ENCODE assay signal across 21 cellular contexts in genomic region chr2:55399815-55400214, GRCh38. TPM values are rescaled to one million over a fixed set of nuclear protein-coding genes. Genes with fewer than 3 reads are reported as not detected.
A peak's percentile ranks its signal among the peaks of the same experiment; 100 is the strongest.
DNase-seq lines count a peak whose midpoint lies in the region; ATAC-seq, FAIRE-seq and TF ChIP-seq lines count a peak whose summit lies in the region.
"Had no signal": no experiment of that assay in that cellular context is flagged by ENCODE, and none has a peak within 500 bp of the region (broad histone marks: within the 10 kb centered on the region; RNA-seq: fewer than 3 reads in every experiment).

No MANE protein-coding gene starts in this region.

- peaks cover 30% of the 10 kb centered on the region for H3F3A ChIP-seq in SK-N-SH (replicated peaks; ENCODE audit: insufficient read depth)

- no peak overlapping the region for H3K18ac ChIP-seq in mesendoderm (ENCODE audit: low read length)

- no peak overlapping the region for H3K4ac ChIP-seq in mesendoderm (ENCODE audit: low read depth, low read length)

- H3K9me3 ChIP-seq in SK-N-SH (no peaks in the 10 kb centered on the region), osteoblast (ENCODE audit: low read depth, low read length) (no peaks in the 10 kb centered on the region), Peyer's patch (no peaks in the 10 kb centered on the region)
- H3K9me3 ChIP-seq: BE2C, HAP-1 had no signal

- no peak overlapping the region for H2BK5ac ChIP-seq in mesendoderm (ENCODE audit: low read length)

- no peak overlapping the region for H2BK15ac ChIP-seq in mesendoderm (replicated peaks; ENCODE audit: low read depth)

- H3K56ac ChIP-seq in mesendoderm (ENCODE audit: low read length): no peak overlapping the region

- H3K23ac ChIP-seq in mesendoderm (ENCODE audit: low read length): no peak overlapping the region

- CTCF ChIA-PET in SK-N-SH (lab: Yijun Ruan, JAX): interaction anchor here (0.9 kb wide), 2 partner anchors 10 to 32 kb away, joined by 3 read pairs; no protein-coding TSS in a partner anchor
- CTCF ChIA-PET in activated CD8-positive, alpha-beta T cell treated with anti-CD3 and anti-CD28 coated beads, Interleukin-2, amount 10 ng/mL, durations not matched to agents 7 days and 5 days (lab: Charles Lee): no interaction called here
- CTCF ChIA-PET in MCF 10A (lab: Yijun Ruan, JAX): interaction anchor here (1.0 kb wide), 1 partner anchor 11 kb away, joined by 4 read pairs; no protein-coding TSS in a partner anchor

- H3K79me1 ChIP-seq in mesendoderm (ENCODE audit: low read length): no peaks in the 10 kb centered on the region

- H3K36me3 ChIP-seq in SK-N-SH (replicated peaks in 1 of 2; ENCODE audit: control insufficient read depth in 1 of 2, insufficient read depth in 2 of 2, low read length in 1 of 2): peaks cover 2 to 3% of the 10 kb centered on the region in 2 experiments
- peaks cover 3% of the 10 kb centered on the region for H3K36me3 ChIP-seq in osteoblast (ENCODE audit: insufficient read depth, low read length)
- no peaks in the 10 kb centered on the region for H3K36me3 ChIP-seq in Peyer's patch
- H3K36me3 ChIP-seq in mesendoderm (ENCODE audit: control insufficient read depth, insufficient read depth, low read length): no peaks in the 10 kb centered on the region
- H3K36me3 ChIP-seq: BE2C had no signal

- no peak for TF ChIP-seq POLR2A in Peyer's patch (IDR thresholded peaks at IDR 0.05)

- H2BK120ac ChIP-seq in mesendoderm (ENCODE audit: low read depth, low read length): no peak overlapping the region

- peak; percentile 61 for FAIRE-seq in G401.6 (lab: Jason Lieb, UNC)
- FAIRE-seq: D721Med, GM12892, H1, HepG2, HTR-8/SVneo had no signal

- POLR2A ChIA-PET in SK-N-SH (lab: Yijun Ruan, JAX): interaction anchor here (0.6 kb wide), 1 partner anchor 15 kb away, joined by 3 read pairs; no protein-coding TSS in a partner anchor
- POLR2A ChIA-PET in activated CD8-positive, alpha-beta T cell treated with anti-CD3 and anti-CD28 coated beads, Interleukin-2, amount 10 ng/mL, durations not matched to agents 7 days and 5 days (lab: Charles Lee): no interaction called here
- POLR2A ChIA-PET in MCF 10A (lab: Yijun Ruan, JAX): interaction anchor here (1.2 kb wide), 1 partner anchor 8 kb away, joined by 4 read pairs; no protein-coding TSS in a partner anchor

- no peaks in the 10 kb centered on the region for H3K27me3 Mint-ChIP-seq in activated CD8-positive, alpha-beta T cell treated with anti-CD3 and anti-CD28 coated beads, Interleukin-2, amount 10 ng/mL, durations not matched to agents 7 days and 5 days (ENCODE audit: low read depth)
- H3K27me3 Mint-ChIP-seq in MCF 10A (ENCODE audit: insufficient read depth, unreplicated experiment): no peaks in the 10 kb centered on the region
- H3K27me3 Mint-ChIP-seq: CD4-positive, alpha-beta memory T cell had no signal

- peaks cover 9% of the 10 kb centered on the region for H3K79me2 ChIP-seq in SK-N-SH (ENCODE audit: insufficient read depth)
- peaks cover 38% of the 10 kb centered on the region for H3K79me2 ChIP-seq in osteoblast (ENCODE audit: insufficient read depth, low read length)
- H3K79me2 ChIP-seq in mesendoderm (ENCODE audit: control insufficient read depth, insufficient read depth, low read length): no peaks in the 10 kb centered on the region

- DNase-seq in SK-N-SH: no peak
- DNase-seq in dorsolateral prefrontal cortex: no peak
- DNase-seq in osteoblast (ENCODE audit: insufficient read length, low spot score, missing footprints): peak; percentile 70
- no peak for DNase-seq in activated CD8-positive, alpha-beta T cell treated with anti-CD3 and anti-CD28 coated beads, Interleukin-2, amount 10 ng/mL, durations not matched to agents 7 days and 5 days
- no peak for DNase-seq in Peyer's patch
- no peak for DNase-seq in mesendoderm
- DNase-seq in MCF 10A (ENCODE audit: unreplicated experiment): no peak
- DNase-seq: BE2C; CD4-positive, alpha-beta memory T cell; DMS153; DMS79 treated with DMSO at 0.1 percent for 48 hours; EL; GDM1 had no signal

- no peak overlapping the region for H2AK5ac ChIP-seq in mesendoderm (ENCODE audit: low read length)

- BruUV-seq in MCF 10A (replicated peaks; lab: Mats Ljungman, UMichigan): no TSS peak

- H3K4me3 ChIP-seq in SK-N-SH (ENCODE audit: low read depth in 2 of 2, low read length in 1 of 2): no peak overlapping the region
- H3K4me3 ChIP-seq in dorsolateral prefrontal cortex: no peak overlapping the region
- H3K4me3 ChIP-seq in osteoblast (ENCODE audit: insufficient read depth, low read length): no peak overlapping the region
- H3K4me3 ChIP-seq in Peyer's patch: no peak overlapping the region
- H3K4me3 ChIP-seq in mesendoderm (ENCODE audit: low read length): no peak overlapping the region
- H3K4me3 ChIP-seq: HAP-1 had no signal

- no peaks in the 10 kb centered on the region for H3K4me1 Mint-ChIP-seq in activated CD8-positive, alpha-beta T cell treated with anti-CD3 and anti-CD28 coated beads, Interleukin-2, amount 10 ng/mL, durations not matched to agents 7 days and 5 days (ENCODE audit: low read depth)
- H3K4me1 Mint-ChIP-seq in MCF 10A (ENCODE audit: insufficient read depth, unreplicated experiment): peaks cover 6% of the 10 kb centered on the region
- H3K4me1 Mint-ChIP-seq: CD4-positive, alpha-beta memory T cell had no signal

- H3K36me3 Mint-ChIP-seq in activated CD8-positive, alpha-beta T cell treated with anti-CD3 and anti-CD28 coated beads, Interleukin-2, amount 10 ng/mL, durations not matched to agents 7 days and 5 days (ENCODE audit: low read depth): no peaks in the 10 kb centered on the region
- peaks cover 5% of the 10 kb centered on the region for H3K36me3 Mint-ChIP-seq in MCF 10A (ENCODE audit: insufficient read depth, unreplicated experiment)

- intact Hi-C loops in dorsolateral prefrontal cortex (cut with DNase I) (no loop called here), MCF 10A (cut with micrococcal nuclease) (no loop called here)

- H3K27ac Mint-ChIP-seq in activated CD8-positive, alpha-beta T cell treated with anti-CD3 and anti-CD28 coated beads, Interleukin-2, amount 10 ng/mL, durations not matched to agents 7 days and 5 days: no peak overlapping the region
- H3K27ac Mint-ChIP-seq in MCF 10A (ENCODE audit: low read depth, unreplicated experiment): no peak overlapping the region
- H3K27ac Mint-ChIP-seq: CD4-positive, alpha-beta memory T cell had no signal

- no peak overlapping the region for H4K8ac ChIP-seq in mesendoderm (ENCODE audit: low read depth, low read length)

- TF ChIP-seq RAD21 in SK-N-SH (IDR thresholded peaks at IDR 0.05; ENCODE audit: low read length): no peak

- no peak overlapping the region for H4K5ac ChIP-seq in mesendoderm (ENCODE audit: low read length)

- H3K9me3 Mint-ChIP-seq in activated CD8-positive, alpha-beta T cell treated with anti-CD3 and anti-CD28 coated beads, Interleukin-2, amount 10 ng/mL, durations not matched to agents 7 days and 5 days (ENCODE audit: insufficient read depth): no peaks in the 10 kb centered on the region
- H3K9me3 Mint-ChIP-seq in MCF 10A (ENCODE audit: unreplicated experiment): no peaks in the 10 kb centered on the region
- H3K9me3 Mint-ChIP-seq: CD4-positive, alpha-beta memory T cell had no signal

- no peak overlapping the region for H3K4me3 Mint-ChIP-seq in activated CD8-positive, alpha-beta T cell treated with anti-CD3 and anti-CD28 coated beads, Interleukin-2, amount 10 ng/mL, durations not matched to agents 7 days and 5 days
- H3K4me3 Mint-ChIP-seq in MCF 10A (ENCODE audit: unreplicated experiment): no peak overlapping the region
- H3K4me3 Mint-ChIP-seq: CD4-positive, alpha-beta memory T cell had no signal

- peaks cover 3 to 12% of the 10 kb centered on the region in 2 experiments; a peak in 1 of 4 replicates for H3K4me1 ChIP-seq in SK-N-SH (ENCODE audit: control insufficient read depth in 1 of 2, insufficient read depth in 2 of 2, low read depth in 1 of 2, low read length in 1 of 2)
- peaks cover 7% of the 10 kb centered on the region for H3K4me1 ChIP-seq in osteoblast (ENCODE audit: insufficient read depth, low read length)
- H3K4me1 ChIP-seq in Peyer's patch: no peaks in the 10 kb centered on the region
- H3K4me1 ChIP-seq in mesendoderm (ENCODE audit: control insufficient read depth, low read depth, low read length): no peaks in the 10 kb centered on the region
- H3K4me1 ChIP-seq: BE2C had no signal

- H3K4me2 ChIP-seq in SK-N-SH (peak overlapping the region; percentile 30; the same call in 1 of the 2 replicates), osteoblast (ENCODE audit: insufficient read depth, low read length) (no peak overlapping the region), mesendoderm (ENCODE audit: low read length) (no peak overlapping the region)

- H3K27ac ChIP-seq in SK-N-SH (ENCODE audit: low read depth in 2 of 2, low read length in 1 of 2) (peak overlapping the region; percentile 27 to 43; a peak in 2 of 4 replicates), dorsolateral prefrontal cortex (peak overlapping the region in 46 of 59 donors; percentile 4 to 99 (median 58)), osteoblast (ENCODE audit: low read depth, low read length) (no peak overlapping the region), Peyer's patch (no peak overlapping the region), mesendoderm (ENCODE audit: low read depth, low read length) (no peak overlapping the region)
- H3K27ac ChIP-seq: C4-2B had no signal

- no peak for TF ChIP-seq EP300 in SK-N-SH (IDR thresholded peaks at IDR 0.05; ENCODE audit: borderline replicate concordance in 1 of 2, low read depth in 1 of 2, low read length in 1 of 2)

- no peaks in the 10 kb centered on the region for H3K9me2 ChIP-seq in SK-N-SH

- no peaks in the 10 kb centered on the region for H3K27me3 ChIP-seq in SK-N-SH (ENCODE audit: insufficient read depth)
- H3K27me3 ChIP-seq in dorsolateral prefrontal cortex: no peaks in the 10 kb centered on the region
- H3K27me3 ChIP-seq in osteoblast (ENCODE audit: insufficient read depth, low read length): no peaks in the 10 kb centered on the region
- no peaks in the 10 kb centered on the region for H3K27me3 ChIP-seq in Peyer's patch
- H3K27me3 ChIP-seq in mesendoderm (ENCODE audit: insufficient read depth, low read length, poor library complexity): no peaks in the 10 kb centered on the region
- H3K27me3 ChIP-seq: BE2C had no signal

- H4K20me1 ChIP-seq in SK-N-SH (ENCODE audit: insufficient read depth): no peaks in the 10 kb centered on the region
- H4K20me1 ChIP-seq in osteoblast (ENCODE audit: insufficient read depth, low read length): no peaks in the 10 kb centered on the region

- TF ChIP-seq CTCF in SK-N-SH (IDR thresholded peaks at IDR 0.05) (no peak), dorsolateral prefrontal cortex (IDR thresholded peaks at IDR 0.05 in 54 of 56, conservative IDR thresholded peaks at IDR 0.05 in 2 of 56; ENCODE audit: low read depth in 1 of 56, partially characterized antibody in 56 of 56) (no peak), osteoblast (IDR thresholded peaks at IDR 0.05; ENCODE audit: extremely low read depth, low read depth, low read length) (no peak), Peyer's patch (IDR thresholded peaks at IDR 0.05) (no peak), MCF 10A (IDR thresholded peaks at IDR 0.05; ENCODE audit: unreplicated experiment) (no peak)

- H2AFZ ChIP-seq in SK-N-SH (ENCODE audit: low read depth) (no peak overlapping the region), osteoblast (ENCODE audit: low read length) (no peak overlapping the region)

- no peak overlapping the region for H3K9ac ChIP-seq in SK-N-SH
- H3K9ac ChIP-seq in mesendoderm (ENCODE audit: low read length): no peak overlapping the region

- ATAC-seq in activated CD8-positive, alpha-beta T cell treated with anti-CD3 and anti-CD28 coated beads, Interleukin-2, amount 10 ng/mL, durations not matched to agents 7 days and 5 days: no peak
- ATAC-seq: HepG2 had no signal

RNA-seq across cellular contexts. Expression of gene CCDC88A, which starts 19.8 kb away (rescaled TPM):
- polyA plus RNA-seq in SK-N-SH (2012; rRNA removed): 7.0 and 10.1 TPM in 2 replicates
- 9.0 and 9.2 TPM in 2 replicates for polyA plus RNA-seq in SK-N-SH (2012; cell fraction: cytosol; rRNA removed)
- 11.7 and 21.7 TPM in 2 replicates for polyA plus RNA-seq in SK-N-SH (2012; cell fraction: nucleus; rRNA removed)
- total RNA-seq in dorsolateral prefrontal cortex (100 to 1,000 TPM; 151 to 514 (median 261) TPM), osteoblast (54.3 and 55.1 TPM in 2 replicates), Peyer's patch (10 to 100 TPM in 3 of 4 donors, 1 to 10 TPM in 1; 7.7 to 95.7 (median 16.9) TPM), MCF 10A (2022) (52.1 and 60.8 TPM in 2 replicates)
- total RNA-seq in activated CD8-positive, alpha-beta T cell treated with anti-CD3 and anti-CD28 coated beads, Interleukin-2, amount 10 ng/mL, durations not matched to agents 7 days and 5 days: 10 to 100 TPM; 12.0 to 12.9 TPM
- 57.1 TPM for polyA plus RNA-seq in mesendoderm (2013, experiment 1 of 2)
- 57.2 TPM for polyA plus RNA-seq in mesendoderm (2013, experiment 2 of 2)

Comparison
In these comparisons a context has a peak if more than half of its experiments do, and no peak if none do; other contexts are left out.
1. H3K27ac ChIP-seq: peak in SK-N-SH (2 of 2) and dorsolateral prefrontal cortex (46 of 59); none in osteoblast (single experiment), Peyer's patch (0 of 4) and mesendoderm (single experiment).